Comparison of ENCODE assay signal across 32 cellular contexts in genomic region chr1:64266941-64267340, GRCh38.
"Had no signal": no experiment of that assay in that cellular context is flagged by ENCODE, and none has a peak within 500 bp of the region (broad histone marks: within the 10 kb centered on the region; RNA-seq: fewer than 3 reads in every experiment).

No MANE protein-coding gene starts in this region.

- H3K4me3 ChIP-seq: left lung, lower lobe of right lung, neural progenitor cell, ovary, skin epidermis, stomach, testis, thyroid gland, transverse colon, upper lobe of left lung, vagina had no signal

- H3K9me3 ChIP-seq: left lung, lower lobe of right lung, neutrophil, ovary, stomach, testis, thyroid gland, transverse colon, upper lobe of left lung, vagina had no signal

- H3K27ac Mint-ChIP-seq: immature natural killer cell; mesothelial cell of epicardium; natural killer cell; nephron progenitor cell; neural progenitor cell; progenitor cell of endocrine pancreas; stimulated activated effector memory CD8-positive, alpha-beta T cell treated with anti-CD3 and anti-CD28 coated beads, Interleukin-12 subunit alpha, Interleukin-12 subunit beta, amount 100 ng/mL, for 72 hours had no signal

- ATAC-seq: left colon; left lung; lower lobe of right lung; natural killer cell; right cardiac atrium; sciatic nerve; stimulated activated effector memory CD8-positive, alpha-beta T cell treated with anti-CD3 and anti-CD28 coated beads, Interleukin-12 subunit alpha, Interleukin-12 subunit beta, amount 100 ng/mL, for 72 hours; stimulated activated naive CD8-positive, alpha-beta T cell treated with anti-CD3 and anti-CD28 coated beads, Interleukin-15, Interleukin-2, amounts not matched to agents 100 U/mL and 50 U/mL, for 24 hours had no signal

- H3K4me1 Mint-ChIP-seq: immature natural killer cell; natural killer cell; stimulated activated effector memory CD8-positive, alpha-beta T cell treated with anti-CD3 and anti-CD28 coated beads, Interleukin-12 subunit alpha, Interleukin-12 subunit beta, amount 100 ng/mL, for 72 hours had no signal

- H3K9ac ChIP-seq: neural progenitor cell had no signal

- H3K4me1 ChIP-seq: lower lobe of right lung had no signal

- DNase-seq: hypothalamus; immature natural killer cell; kidney; left colon; left lung; lower lobe of right lung; mammary epithelial cell; mesenchymal stem cell; naive B cell; natural killer cell; nephron progenitor cell; ovary; right cardiac atrium; stimulated activated CD4-positive, alpha-beta T cell treated with anti-CD3 and anti-CD28 coated beads, Interleukin-12 subunit alpha, Interleukin-12 subunit beta, amount 100 ng/mL, for 4 hours; stimulated activated CD4-positive, alpha-beta T cell treated with anti-CD3 and anti-CD28 coated beads, Interleukin-15, amount 100 ng/mL, for 24 hours; stimulated activated CD4-positive, alpha-beta T cell treated with anti-CD3 and anti-CD28 coated beads, Interleukin-2, amount 100 ng/mL, for 24 hours; stimulated activated CD4-positive, alpha-beta T cell treated with anti-CD3 and anti-CD28 coated beads, Interleukin-4, amount 100 ng/mL, for 1 hour; stimulated activated naive CD8-positive, alpha-beta T cell treated with anti-CD3 and anti-CD28 coated beads, Interleukin-15, Interleukin-2, amounts not matched to agents 100 U/mL and 50 U/mL, for 24 hours; stomach; testis; thyroid gland; transverse colon; upper lobe of left lung had no signal

- H3K4me3 Mint-ChIP-seq: immature natural killer cell; mesothelial cell of epicardium; naive B cell; natural killer cell; nephron progenitor cell; neural progenitor cell; stimulated activated effector memory CD8-positive, alpha-beta T cell treated with anti-CD3 and anti-CD28 coated beads, Interleukin-12 subunit alpha, Interleukin-12 subunit beta, amount 100 ng/mL, for 72 hours had no signal

- H3K27me3 ChIP-seq: left lung, neural progenitor cell, ovary, stomach, testis, thyroid gland, transverse colon, upper lobe of left lung, vagina had no signal

- H3K27ac ChIP-seq: left lung, lower lobe of right lung, neural progenitor cell, neutrophil, ovary, skin epidermis, stomach, testis, thyroid gland, transverse colon, upper lobe of left lung, vagina had no signal

- H3K36me3 ChIP-seq: left lung, lower lobe of right lung, neural progenitor cell, neutrophil, ovary, stomach, thyroid gland, transverse colon, upper lobe of left lung, vagina had no signal

- H3K36me3 Mint-ChIP-seq: immature natural killer cell; mesothelial cell of epicardium; naive B cell; natural killer cell; neural progenitor cell; stimulated activated effector memory CD8-positive, alpha-beta T cell treated with anti-CD3 and anti-CD28 coated beads, Interleukin-12 subunit alpha, Interleukin-12 subunit beta, amount 100 ng/mL, for 72 hours had no signal

- FAIRE-seq: islet of Langerhans, kidney had no signal

- H3K9me3 Mint-ChIP-seq: immature natural killer cell; mesothelial cell of epicardium; naive B cell; natural killer cell; nephron progenitor cell; neural progenitor cell; stimulated activated effector memory CD8-positive, alpha-beta T cell treated with anti-CD3 and anti-CD28 coated beads, Interleukin-12 subunit alpha, Interleukin-12 subunit beta, amount 100 ng/mL, for 72 hours had no signal
